Comparison of ENCODE assay signal across 9 cellular contexts in genomic region chr1:25707280-25708016, GRCh38.
DNase-seq lines count a peak whose midpoint lies in the region; ATAC-seq and TF ChIP-seq lines count a peak whose summit lies in the region.
"Had no signal": no experiment of that assay in that cellular context is flagged by ENCODE, and none has a peak within 500 bp of the region (broad histone marks: within the 10 kb centered on the region; RNA-seq: fewer than 3 reads in every experiment).

No MANE protein-coding gene starts in this region.

- H3K4me3 Mint-ChIP-seq in dendritic cell treated with granulocyte-macrophage colony-stimulating factor and Interleukin-4, amounts not matched to agents 40 ng/mL and 50 ng/mL, for 4 days, result peak overlapping the region; percentile 20
- peak overlapping the region in 7 of 10 donors; percentile 6 to 58 (median 33) for H3K4me3 Mint-ChIP-seq in naive thymus-derived CD4-positive, alpha-beta T cell

- intact Hi-C loops in dendritic cell treated with granulocyte-macrophage colony-stimulating factor and Interleukin-4, amounts not matched to agents 40 ng/mL and 50 ng/mL, for 4 days (cut with micrococcal nuclease), result no loop called here
- intact Hi-C loops in naive thymus-derived CD4-positive, alpha-beta T cell (cut with micrococcal nuclease), result no loop called here

- no peaks in the 10 kb centered on the region for H3K36me3 ChIP-seq in BE2C
- no peaks in the 10 kb centered on the region for H3K36me3 ChIP-seq in HUES6 (ENCODE audit: control insufficient read depth, insufficient read depth, low read length)
- H3K36me3 ChIP-seq in naive thymus-derived CD4-positive, alpha-beta T cell (ENCODE audit: control insufficient read depth in 2 of 3, insufficient read depth in 3 of 3, low read length in 3 of 3), result peaks cover 0 to 7% (median 0%) of the 10 kb centered on the region in 3 experiments

- H3K4me1 ChIP-seq in BE2C (peaks cover 29% of the 10 kb centered on the region), HUES6 (ENCODE audit: control insufficient read depth, insufficient read depth, low read length) (peaks cover 61% of the 10 kb centered on the region)
- peaks cover 23 to 64% of the 10 kb centered on the region in 2 donors for H3K4me1 ChIP-seq in naive thymus-derived CD4-positive, alpha-beta T cell (ENCODE audit: control insufficient read depth in 2 of 2, insufficient read depth in 2 of 2, low read length in 2 of 2)

- ATAC-seq in naive thymus-derived CD4-positive, alpha-beta T cell, result no peak
- ATAC-seq in GM19397 (IDR thresholded peaks at IDR 0.05; ENCODE audit: unreplicated experiment), result no peak

- peaks cover 64% of the 10 kb centered on the region for H3K4me1 Mint-ChIP-seq in dendritic cell treated with granulocyte-macrophage colony-stimulating factor and Interleukin-4, amounts not matched to agents 40 ng/mL and 50 ng/mL, for 4 days (ENCODE audit: low read depth)
- H3K4me1 Mint-ChIP-seq in naive thymus-derived CD4-positive, alpha-beta T cell, result peaks cover 49 to 95% (median 81%) of the 10 kb centered on the region in 7 donors

- H3K9me3 ChIP-seq in BE2C, result no peaks in the 10 kb centered on the region
- H3K9me3 ChIP-seq in HUES6 (ENCODE audit: control insufficient read depth, insufficient read depth, low read depth, low read length), result no peaks in the 10 kb centered on the region
- no peaks in the 10 kb centered on the region for H3K9me3 ChIP-seq in naive thymus-derived CD4-positive, alpha-beta T cell (ENCODE audit: control insufficient read depth in 2 of 3, low read length in 3 of 3)

- H3K27me3 Mint-ChIP-seq in dendritic cell treated with granulocyte-macrophage colony-stimulating factor and Interleukin-4, amounts not matched to agents 40 ng/mL and 50 ng/mL, for 4 days, result peaks cover 5% of the 10 kb centered on the region
- H3K27me3 Mint-ChIP-seq in naive thymus-derived CD4-positive, alpha-beta T cell, result peaks cover 0 to 28% (median 0%) of the 10 kb centered on the region in 5 donors

- peak overlapping the region; percentile 45 for H3K27ac Mint-ChIP-seq in dendritic cell treated with granulocyte-macrophage colony-stimulating factor and Interleukin-4, amounts not matched to agents 40 ng/mL and 50 ng/mL, for 4 days
- H3K27ac Mint-ChIP-seq in naive thymus-derived CD4-positive, alpha-beta T cell, result peak overlapping the region in 8 of 9 donors; percentile 40 to 86 (median 82)

- POLR2A ChIA-PET in naive thymus-derived CD4-positive, alpha-beta T cell (lab: Charles Lee), result interaction anchor here (0.7 to 2.2 kb wide), 3 partner anchors 9 to 51 kb away, joined by 3 to 9 read pairs (median 3); no protein-coding TSS in a partner anchor

- H3K27me3 ChIP-seq in BE2C (no peaks in the 10 kb centered on the region), HUES6 (ENCODE audit: control insufficient read depth, insufficient read depth, low read length) (no peaks in the 10 kb centered on the region)
- H3K27me3 ChIP-seq in naive thymus-derived CD4-positive, alpha-beta T cell (ENCODE audit: control insufficient read depth in 2 of 2, insufficient read depth in 2 of 2, low read length in 2 of 2), result no peaks in the 10 kb centered on the region

- H3K36me3 Mint-ChIP-seq in dendritic cell treated with granulocyte-macrophage colony-stimulating factor and Interleukin-4, amounts not matched to agents 40 ng/mL and 50 ng/mL, for 4 days (ENCODE audit: low read depth), result peaks cover 10% of the 10 kb centered on the region
- H3K36me3 Mint-ChIP-seq in naive thymus-derived CD4-positive, alpha-beta T cell, result peaks cover 0 to 11% (median 6%) of the 10 kb centered on the region in 5 donors

- CTCF ChIA-PET in naive thymus-derived CD4-positive, alpha-beta T cell (lab: Charles Lee), result no interaction called here

- H3K4me3 ChIP-seq in BE2C (ENCODE audit: low read depth, low read length), result no peak overlapping the region
- H3K4me3 ChIP-seq in HUES6 (ENCODE audit: low read depth, low read length), result peak overlapping the region; percentile 24; the same call in 1 of the 2 replicates
- H3K4me3 ChIP-seq in naive thymus-derived CD4-positive, alpha-beta T cell (ENCODE audit: low read length), result no peak overlapping the region

- peak overlapping the region; percentile 37 for H3K9ac ChIP-seq in HUES6 (ENCODE audit: low read length)

- DNase-seq in BE2C (peak; percentile 35), hypothalamus (lab: John Stamatoyannopoulos, UW) (no peak), DMS79 (lab: John Stamatoyannopoulos, UW) (no peak), NCI-H1092 (lab: John Stamatoyannopoulos, UW) (no peak)
- DNase-seq in naive thymus-derived CD4-positive, alpha-beta T cell, result no peak
- DNase-seq: dermis blood vessel endothelial cell had no signal

- peaks cover 7% of the 10 kb centered on the region for H3K9me3 Mint-ChIP-seq in dendritic cell treated with granulocyte-macrophage colony-stimulating factor and Interleukin-4, amounts not matched to agents 40 ng/mL and 50 ng/mL, for 4 days
- H3K9me3 Mint-ChIP-seq in naive thymus-derived CD4-positive, alpha-beta T cell, result no peaks in the 10 kb centered on the region

- TF ChIP-seq CTCF in BE2C (IDR thresholded peaks at IDR 0.05; ENCODE audit: low read depth, low read length), result no peak

- peak overlapping the region; percentile 82 for H3K27ac ChIP-seq in HUES6 (ENCODE audit: low read depth, low read length)
- H3K27ac ChIP-seq in naive thymus-derived CD4-positive, alpha-beta T cell (ENCODE audit: low read depth, low read length), result peak overlapping the region; percentile 36
